In genomic region chr14:63632932-63633514, GRCh38 we compare ENCODE assay signal across 9 cellular contexts. TPM values are rescaled to one million over a fixed set of nuclear protein-coding genes. Genes with fewer than 3 reads are reported as not detected.
A peak's percentile ranks its signal among the peaks of the same experiment; 100 is the strongest.
DNase-seq lines count a peak whose midpoint lies in the region; ATAC-seq and TF ChIP-seq lines count a peak whose summit lies in the region.
"Had no signal": no experiment of that assay in that cellular context is flagged by ENCODE, and none has a peak within 500 bp of the region (broad histone marks: within the 10 kb centered on the region; RNA-seq: fewer than 3 reads in every experiment).

No MANE protein-coding gene starts in this region.

- DNase-seq in activated naive CD8-positive, alpha-beta T cell treated with anti-CD3 and anti-CD28 coated beads, Interleukin-2, amount 10 ng/mL, durations not matched to agents 7 days and 5 days, result no peak
- no peak for DNase-seq in activated naive CD8-positive, alpha-beta T cell treated with anti-CD3 and anti-CD28 coated beads, Interleukin-2, amount 50 U/mL, for 24 hours
- peak; percentile 54 to 75 for DNase-seq in Kasumi-1 (lab: John Stamatoyannopoulos, UW)
- DNase-seq in adipocyte (ENCODE audit: low read depth), result peak; percentile 74
- no peak for DNase-seq in lower lobe of right lung
- no peak for DNase-seq in ecto neural progenitor cell (ENCODE audit: low spot score)

- H3K4me1 ChIP-seq in adipocyte (ENCODE audit: control insufficient read depth, insufficient read depth, low read length) (no peaks in the 10 kb centered on the region), lower lobe of right lung (peaks cover 8% of the 10 kb centered on the region)

- POLR2A ChIA-PET in activated naive CD8-positive, alpha-beta T cell treated with anti-CD3 and anti-CD28 coated beads, Interleukin-2, amount 10 ng/mL, durations not matched to agents 7 days and 5 days (lab: Charles Lee), result no interaction called here

- intact Hi-C loops in lower lobe of right lung (cut with DNase I), result no loop called here

- H3K36me3 Mint-ChIP-seq in activated naive CD8-positive, alpha-beta T cell treated with anti-CD3 and anti-CD28 coated beads, Interleukin-2, amount 10 ng/mL, durations not matched to agents 7 days and 5 days, result peaks cover 41% of the 10 kb centered on the region
- peaks cover 37% of the 10 kb centered on the region for H3K36me3 Mint-ChIP-seq in activated naive CD8-positive, alpha-beta T cell treated with anti-CD3 and anti-CD28 coated beads, Interleukin-2, amount 50 U/mL, for 24 hours (ENCODE audit: low read depth)

- ATAC-seq in activated naive CD8-positive, alpha-beta T cell treated with anti-CD3 and anti-CD28 coated beads, Interleukin-2, amount 10 ng/mL, durations not matched to agents 7 days and 5 days (ENCODE audit: low read depth), result peak; percentile 74
- no peak for ATAC-seq in activated naive CD8-positive, alpha-beta T cell treated with anti-CD3 and anti-CD28 coated beads, Interleukin-2, amount 50 U/mL, for 24 hours
- ATAC-seq in lower lobe of right lung (peak; percentile 43 to 58), HG03196 (IDR thresholded peaks at IDR 0.05; ENCODE audit: unreplicated experiment) (no peak), HG02852 (IDR thresholded peaks at IDR 0.05; ENCODE audit: unreplicated experiment) (no peak)

- H3K4me3 Mint-ChIP-seq in activated naive CD8-positive, alpha-beta T cell treated with anti-CD3 and anti-CD28 coated beads, Interleukin-2, amount 10 ng/mL, durations not matched to agents 7 days and 5 days, result no peak overlapping the region
- no peak overlapping the region for H3K4me3 Mint-ChIP-seq in activated naive CD8-positive, alpha-beta T cell treated with anti-CD3 and anti-CD28 coated beads, Interleukin-2, amount 50 U/mL, for 24 hours
- H3K4me3 Mint-ChIP-seq: activated naive CD4-positive, alpha-beta T cell treated with anti-CD3 and anti-CD28 coated beads, Interleukin-2, amount 50 U/mL, for 24 hours had no signal

- H3K36me3 ChIP-seq in adipocyte (ENCODE audit: control insufficient read depth, insufficient read depth, low read length, severe bottlenecking) (no peaks in the 10 kb centered on the region), lower lobe of right lung (no peaks in the 10 kb centered on the region)

- H3K4me1 Mint-ChIP-seq in activated naive CD8-positive, alpha-beta T cell treated with anti-CD3 and anti-CD28 coated beads, Interleukin-2, amount 10 ng/mL, durations not matched to agents 7 days and 5 days, result peaks cover 26% of the 10 kb centered on the region
- H3K4me1 Mint-ChIP-seq in activated naive CD8-positive, alpha-beta T cell treated with anti-CD3 and anti-CD28 coated beads, Interleukin-2, amount 50 U/mL, for 24 hours, result peaks cover 38% of the 10 kb centered on the region

- no peak overlapping the region for H3K27ac Mint-ChIP-seq in activated naive CD8-positive, alpha-beta T cell treated with anti-CD3 and anti-CD28 coated beads, Interleukin-2, amount 10 ng/mL, durations not matched to agents 7 days and 5 days
- no peak overlapping the region for H3K27ac Mint-ChIP-seq in activated naive CD8-positive, alpha-beta T cell treated with anti-CD3 and anti-CD28 coated beads, Interleukin-2, amount 50 U/mL, for 24 hours
- H3K27ac Mint-ChIP-seq: activated naive CD4-positive, alpha-beta T cell treated with anti-CD3 and anti-CD28 coated beads, Interleukin-2, amount 50 U/mL, for 24 hours had no signal

- H3K4me3 ChIP-seq in adipocyte (ENCODE audit: low read length) (no peak overlapping the region), lower lobe of right lung (no peak overlapping the region)

- H3K9me3 Mint-ChIP-seq in activated naive CD8-positive, alpha-beta T cell treated with anti-CD3 and anti-CD28 coated beads, Interleukin-2, amount 10 ng/mL, durations not matched to agents 7 days and 5 days, result peaks cover 15% of the 10 kb centered on the region
- peaks cover 20% of the 10 kb centered on the region for H3K9me3 Mint-ChIP-seq in activated naive CD8-positive, alpha-beta T cell treated with anti-CD3 and anti-CD28 coated beads, Interleukin-2, amount 50 U/mL, for 24 hours

- H3K27me3 ChIP-seq in adipocyte (replicated peaks; ENCODE audit: control insufficient read depth, insufficient read depth, low read length) (no peaks in the 10 kb centered on the region), lower lobe of right lung (ENCODE audit: low read depth) (no peaks in the 10 kb centered on the region)

- no peak overlapping the region for H3K27ac ChIP-seq in lower lobe of right lung

- TF ChIP-seq CTCF in lower lobe of right lung (IDR thresholded peaks at IDR 0.05), result peak; percentile 54

- no peaks in the 10 kb centered on the region for H3K27me3 Mint-ChIP-seq in activated naive CD8-positive, alpha-beta T cell treated with anti-CD3 and anti-CD28 coated beads, Interleukin-2, amount 10 ng/mL, durations not matched to agents 7 days and 5 days
- H3K27me3 Mint-ChIP-seq in activated naive CD8-positive, alpha-beta T cell treated with anti-CD3 and anti-CD28 coated beads, Interleukin-2, amount 50 U/mL, for 24 hours, result no peaks in the 10 kb centered on the region
- H3K27me3 Mint-ChIP-seq: activated naive CD4-positive, alpha-beta T cell treated with anti-CD3 and anti-CD28 coated beads, Interleukin-2, amount 50 U/mL, for 24 hours had no signal

- H3K9ac ChIP-seq in adipocyte (ENCODE audit: low read length), result no peak overlapping the region

- H3K9me3 ChIP-seq in adipocyte (ENCODE audit: control insufficient read depth, low read length) (peaks cover 7% of the 10 kb centered on the region), lower lobe of right lung (peaks cover 12% of the 10 kb centered on the region)

RNA-seq across cellular contexts. Expression of gene WDR89, which starts 8.6 kb away (rescaled TPM):
- total RNA-seq in activated naive CD8-positive, alpha-beta T cell treated with anti-CD3 and anti-CD28 coated beads, Interleukin-2, amount 10 ng/mL, durations not matched to agents 7 days and 5 days, result 10 to 100 TPM; 22.7 to 23.1 TPM
- 11.7 TPM for total RNA-seq in lower lobe of right lung

Comparison
In these comparisons a context has a peak if more than half of its experiments do, and no peak if none do; other contexts are left out.
1. ATAC-seq: peak in activated naive CD8-positive, alpha-beta T cell treated with anti-CD3 and anti-CD28 coated beads, Interleukin-2, amount 10 ng/mL, durations not matched to agents 7 days and 5 days (single experiment) and lower lobe of right lung (2 of 2); none in activated naive CD8-positive, alpha-beta T cell treated with anti-CD3 and anti-CD28 coated beads, Interleukin-2, amount 50 U/mL, for 24 hours (single experiment), HG03196 (single experiment) and HG02852 (single experiment).
2. DNase-seq: peak in Kasumi-1 (2 of 2) and adipocyte (single experiment); none in activated naive CD8-positive, alpha-beta T cell treated with anti-CD3 and anti-CD28 coated beads, Interleukin-2, amount 10 ng/mL, durations not matched to agents 7 days and 5 days (single experiment), activated naive CD8-positive, alpha-beta T cell treated with anti-CD3 and anti-CD28 coated beads, Interleukin-2, amount 50 U/mL, for 24 hours (single experiment), lower lobe of right lung (single experiment) and ecto neural progenitor cell (single experiment).